In the genomic region with DNA sequence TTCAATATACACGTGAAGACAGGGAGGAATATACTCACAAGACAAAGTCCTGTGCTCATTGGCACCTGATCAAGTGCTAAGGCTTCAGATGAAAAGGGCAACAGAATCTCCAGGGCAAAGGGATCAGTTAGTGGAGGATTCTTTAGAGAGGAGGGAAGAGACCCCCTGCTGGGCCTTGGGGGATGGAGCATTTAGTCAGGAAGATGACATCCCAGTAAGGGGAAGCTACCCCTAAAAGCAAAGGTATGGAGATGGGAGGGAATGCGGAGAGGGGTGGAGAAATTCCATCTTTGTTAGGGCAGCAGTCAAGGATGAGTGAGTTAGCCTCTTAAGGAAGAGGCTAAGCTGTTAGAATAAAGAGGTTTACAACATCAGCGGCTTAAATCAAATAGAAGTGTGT, we compare ENCODE assay signal across 1 cellular context.
TF ChIP-seq lines count a peak whose summit lies in the region.

No MANE protein-coding gene starts in this region.

TF ChIP-seq in GM23338, 12 proteins besides CTCF, POLR2A, EP300 and RAD21 (continued from another document):
- TF ChIP-seq, protein P1, sequence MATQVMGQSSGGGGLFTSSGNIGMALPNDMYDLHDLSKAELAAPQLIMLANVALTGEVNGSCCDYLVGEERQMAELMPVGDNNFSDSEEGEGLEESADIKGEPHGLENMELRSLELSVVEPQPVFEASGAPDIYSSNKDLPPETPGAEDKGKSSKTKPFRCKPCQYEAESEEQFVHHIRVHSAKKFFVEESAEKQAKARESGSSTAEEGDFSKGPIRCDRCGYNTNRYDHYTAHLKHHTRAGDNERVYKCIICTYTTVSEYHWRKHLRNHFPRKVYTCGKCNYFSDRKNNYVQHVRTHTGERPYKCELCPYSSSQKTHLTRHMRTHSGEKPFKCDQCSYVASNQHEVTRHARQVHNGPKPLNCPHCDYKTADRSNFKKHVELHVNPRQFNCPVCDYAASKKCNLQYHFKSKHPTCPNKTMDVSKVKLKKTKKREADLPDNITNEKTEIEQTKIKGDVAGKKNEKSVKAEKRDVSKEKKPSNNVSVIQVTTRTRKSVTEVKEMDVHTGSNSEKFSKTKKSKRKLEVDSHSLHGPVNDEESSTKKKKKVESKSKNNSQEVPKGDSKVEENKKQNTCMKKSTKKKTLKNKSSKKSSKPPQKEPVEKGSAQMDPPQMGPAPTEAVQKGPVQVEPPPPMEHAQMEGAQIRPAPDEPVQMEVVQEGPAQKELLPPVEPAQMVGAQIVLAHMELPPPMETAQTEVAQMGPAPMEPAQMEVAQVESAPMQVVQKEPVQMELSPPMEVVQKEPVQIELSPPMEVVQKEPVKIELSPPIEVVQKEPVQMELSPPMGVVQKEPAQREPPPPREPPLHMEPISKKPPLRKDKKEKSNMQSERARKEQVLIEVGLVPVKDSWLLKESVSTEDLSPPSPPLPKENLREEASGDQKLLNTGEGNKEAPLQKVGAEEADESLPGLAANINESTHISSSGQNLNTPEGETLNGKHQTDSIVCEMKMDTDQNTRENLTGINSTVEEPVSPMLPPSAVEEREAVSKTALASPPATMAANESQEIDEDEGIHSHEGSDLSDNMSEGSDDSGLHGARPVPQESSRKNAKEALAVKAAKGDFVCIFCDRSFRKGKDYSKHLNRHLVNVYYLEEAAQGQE (IDR thresholded peaks at IDR 0.05; ENCODE audit: unreplicated experiment): no peak
- TF ChIP-seq JUNB (IDR thresholded peaks at IDR 0.05; ENCODE audit: unreplicated experiment): no peak
- TF ChIP-seq, protein P2, sequence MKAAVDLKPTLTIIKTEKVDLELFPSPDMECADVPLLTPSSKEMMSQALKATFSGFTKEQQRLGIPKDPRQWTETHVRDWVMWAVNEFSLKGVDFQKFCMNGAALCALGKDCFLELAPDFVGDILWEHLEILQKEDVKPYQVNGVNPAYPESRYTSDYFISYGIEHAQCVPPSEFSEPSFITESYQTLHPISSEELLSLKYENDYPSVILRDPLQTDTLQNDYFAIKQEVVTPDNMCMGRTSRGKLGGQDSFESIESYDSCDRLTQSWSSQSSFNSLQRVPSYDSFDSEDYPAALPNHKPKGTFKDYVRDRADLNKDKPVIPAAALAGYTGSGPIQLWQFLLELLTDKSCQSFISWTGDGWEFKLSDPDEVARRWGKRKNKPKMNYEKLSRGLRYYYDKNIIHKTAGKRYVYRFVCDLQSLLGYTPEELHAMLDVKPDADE (IDR thresholded peaks at IDR 0.05): no peak
